Comparison of ENCODE assay signal across 8 cellular contexts in genomic region chrX:72276478-72276953, GRCh38. TPM values are rescaled to one million over a fixed set of nuclear protein-coding genes. Genes with fewer than 3 reads are reported as not detected.
DNase-seq lines count a peak whose midpoint lies in the region; ATAC-seq and TF ChIP-seq lines count a peak whose summit lies in the region.

No MANE protein-coding gene starts in this region.

- H3K27me3 Mint-ChIP-seq in MCF 10A (ENCODE audit: insufficient read depth, unreplicated experiment): peaks cover 30% of the 10 kb centered on the region

- no peaks in the 10 kb centered on the region for H3K9me3 ChIP-seq in mucosa of stomach (ENCODE audit: control insufficient read depth, low read length)

- H3K27me3 ChIP-seq in mucosa of stomach (ENCODE audit: control insufficient read depth, insufficient read depth, low read length): no peaks in the 10 kb centered on the region

- intact Hi-C loops in MCF 10A (cut with micrococcal nuclease): no loop called here

- H3K9ac ChIP-seq in mucosa of stomach (ENCODE audit: low read length): peak overlapping the region; percentile 83

- H3K4me1 Mint-ChIP-seq in MCF 10A (ENCODE audit: insufficient read depth, unreplicated experiment): peaks cover 41% of the 10 kb centered on the region

- no peaks in the 10 kb centered on the region for H3K9me3 Mint-ChIP-seq in MCF 10A (ENCODE audit: unreplicated experiment)

- peak overlapping the region; percentile 99 for H3K27ac Mint-ChIP-seq in MCF 10A (ENCODE audit: low read depth, unreplicated experiment)

- peaks cover 55% of the 10 kb centered on the region for H3K36me3 Mint-ChIP-seq in MCF 10A (ENCODE audit: insufficient read depth, unreplicated experiment)

- no peak for TF ChIP-seq CTCF in MCF 10A (IDR thresholded peaks at IDR 0.05; ENCODE audit: unreplicated experiment)

- H3K4me1 ChIP-seq in mucosa of stomach (ENCODE audit: control insufficient read depth, insufficient read depth, low read length): peaks cover 9% of the 10 kb centered on the region

- BruUV-seq in MCF 10A (replicated peaks; lab: Mats Ljungman, UMichigan): TSS peak; percentile 62

- POLR2A ChIA-PET in MCF 10A (lab: Yijun Ruan, JAX): interaction anchor here (0.6 to 2.4 kb wide), 18 partner anchors 9 to 744 kb away, joined by 3 to 12 read pairs (median 4); partner anchors contain the start of genes ERCC6L, OGT and PIN4

- ATAC-seq in GM18517 (IDR thresholded peaks at IDR 0.05; ENCODE audit: unreplicated experiment) (peak; percentile 8), HG03159 (IDR thresholded peaks at IDR 0.05; ENCODE audit: unreplicated experiment) (peak; percentile 31), HG02588 (IDR thresholded peaks at IDR 0.05; ENCODE audit: unreplicated experiment) (no peak)

- CTCF ChIA-PET in MCF 10A (lab: Yijun Ruan, JAX): interaction anchor here (0.7 to 3.9 kb wide), 18 partner anchors 8 to 362 kb away, joined by 3 to 25 read pairs (median 4); no protein-coding TSS in a partner anchor

- H3K36me3 ChIP-seq in mucosa of stomach (ENCODE audit: control insufficient read depth, insufficient read depth, low read length): no peaks in the 10 kb centered on the region

- H3K4me3 Mint-ChIP-seq in MCF 10A (ENCODE audit: unreplicated experiment): peak overlapping the region; percentile 90

- peak overlapping the region; percentile 60 for H3K4me3 ChIP-seq in mucosa of stomach (ENCODE audit: low read length)

- no peak for DNase-seq in MCF 10A (ENCODE audit: unreplicated experiment)
- DNase-seq in COLO668 (lab: John Stamatoyannopoulos, UW; ENCODE audit: unreplicated experiment): no peak
- no peak for DNase-seq in putamen (ENCODE audit: low spot score)
- no peak for DNase-seq in stimulated activated CD4-positive, alpha-beta T cell treated with anti-CD3 and anti-CD28 coated beads, Interleukin-2, amount 100 ng/mL, for 24 hours

RNA-seq across cellular contexts. Expression of gene RPS4X, which starts 0.5 kb away (rescaled TPM):
- total RNA-seq in MCF 10A (2022): 1,160 and 1,731 TPM in 2 replicates

RNA-seq across cellular contexts. Expression of gene CITED1, which starts 29.2 kb away (rescaled TPM):
- total RNA-seq in MCF 10A (2022): 0.37 and 0.72 TPM in 2 replicates

RNA-seq across cellular contexts. Expression of gene ERCC6L, which starts 37.7 kb away (rescaled TPM):
- 1.0 and 1.8 TPM in 2 replicates for total RNA-seq in MCF 10A (2022)
